Comparison of ENCODE assay signal across 1 cellular context in genomic region chr7:76392531-76393115, GRCh38.
TF ChIP-seq lines count a peak whose summit lies in the region.

No MANE protein-coding gene starts in this region.

TF ChIP-seq in K562, 482 proteins besides CTCF, POLR2A, EP300 and RAD21 (continues in another document):
- TF ChIP-seq NBN (IDR thresholded peaks at IDR 0.05; ENCODE audit: low read depth), result no peak
- no peak for TF ChIP-seq SIX5 (IDR thresholded peaks at IDR 0.05; ENCODE audit: borderline replicate concordance in 1 of 2, insufficient read depth in 1 of 2, low read depth in 1 of 2, low read length in 2 of 2)
- TF ChIP-seq HMG20A (CRISPR knock-in tag; conservative IDR thresholded peaks at IDR 0.05), result no peak
- TF ChIP-seq DMBX1 (CRISPR knock-in tag; IDR thresholded peaks at IDR 0.05; ENCODE audit: borderline replicate concordance), result 0 out of 2 replicates have a peak, but pooled peaks have one; percentile 9
- no peak for TF ChIP-seq FIP1L1 (IDR thresholded peaks at IDR 0.05; ENCODE audit: low read depth, low read length, poor library complexity, severe bottlenecking)
- no peak for TF ChIP-seq DEAF1 (CRISPR knock-in tag; IDR thresholded peaks at IDR 0.05)
- TF ChIP-seq ZBTB9 (CRISPR knock-in tag; IDR thresholded peaks at IDR 0.05), result 0 out of 2 replicates have a peak, but pooled peaks have one; percentile 27
- TF ChIP-seq ZNF655 (CRISPR knock-in tag; IDR thresholded peaks at IDR 0.05), result no peak
- no peak for TF ChIP-seq ZBED1 (IDR thresholded peaks at IDR 0.05)
- no peak for TF ChIP-seq ZNF239 (CRISPR knock-in tag; IDR thresholded peaks at IDR 0.05)
- no peak for TF ChIP-seq MITF (IDR thresholded peaks at IDR 0.05)
- no peak for TF ChIP-seq PHF21A (IDR thresholded peaks at IDR 0.05; ENCODE audit: borderline replicate concordance, low read depth)
- no peak for TF ChIP-seq RB1 (IDR thresholded peaks at IDR 0.05; ENCODE audit: low read depth)
- TF ChIP-seq HMG20B (CRISPR knock-in tag; IDR thresholded peaks at IDR 0.05), result no peak
- TF ChIP-seq SNIP1 (IDR thresholded peaks at IDR 0.05; ENCODE audit: low read depth), result no peak
- no peak for TF ChIP-seq FOXK1 (CRISPR knock-in tag; IDR thresholded peaks at IDR 0.05; ENCODE audit: borderline replicate concordance)
- no peak for TF ChIP-seq NR1H2 (CRISPR knock-in tag; IDR thresholded peaks at IDR 0.05)
- TF ChIP-seq BCOR (IDR thresholded peaks at IDR 0.05), result no peak
- no peak for TF ChIP-seq ZFP1 (CRISPR knock-in tag; IDR thresholded peaks at IDR 0.05)
- no peak for TF ChIP-seq MEF2D (tag; conservative IDR thresholded peaks at IDR 0.05; ENCODE audit: low read depth)
- TF ChIP-seq TRIM24 (IDR thresholded peaks at IDR 0.05), result no peak
- no peak for TF ChIP-seq NFIC (IDR thresholded peaks at IDR 0.05)
- 0 out of 2 replicates have a peak, but pooled peaks have one; percentile 16 for TF ChIP-seq ARID1B (IDR thresholded peaks at IDR 0.05)
- no peak; the same call in 1 of the 2 replicates for TF ChIP-seq ZNF395 (CRISPR knock-in tag; IDR thresholded peaks at IDR 0.05)
- no peak for TF ChIP-seq ZNF121 (CRISPR knock-in tag; conservative IDR thresholded peaks at IDR 0.05)
- no peak for TF ChIP-seq KAT8 (IDR thresholded peaks at IDR 0.05; ENCODE audit: low read depth)
- TF ChIP-seq PTRF (tag; IDR thresholded peaks at IDR 0.05), result no peak; the same call in 1 of the 2 replicates
- no peak for TF ChIP-seq STAT6 (CRISPR knock-in tag; IDR thresholded peaks at IDR 0.05)
- no peak for TF ChIP-seq ARID3B (CRISPR knock-in tag; IDR thresholded peaks at IDR 0.05; ENCODE audit: borderline replicate concordance)
- no peak for TF ChIP-seq EZH2 (IDR thresholded peaks at IDR 0.05; ENCODE audit: borderline replicate concordance, low read depth, low read length)
- no peak for TF ChIP-seq ZBTB26 (CRISPR knock-in tag; IDR thresholded peaks at IDR 0.05)
- no peak for TF ChIP-seq DDX20 (tag; IDR thresholded peaks at IDR 0.05; ENCODE audit: low read depth)
- no peak for TF ChIP-seq ELF1 (tag; IDR thresholded peaks at IDR 0.05)
- TF ChIP-seq MYNN (IDR thresholded peaks at IDR 0.05), result no peak
- no peak for TF ChIP-seq MYNN (CRISPR knock-in tag; IDR thresholded peaks at IDR 0.05)
- no peak for TF ChIP-seq HIVEP1 (CRISPR knock-in tag; IDR thresholded peaks at IDR 0.05)
- TF ChIP-seq NFRKB (IDR thresholded peaks at IDR 0.05; ENCODE audit: low read depth), result peak; percentile 39; the same call in 1 of the 2 replicates
- TF ChIP-seq SMAD1 (IDR thresholded peaks at IDR 0.05; ENCODE audit: low read depth, low read length, partially characterized antibody), result no peak
- TF ChIP-seq PPARD (CRISPR knock-in tag; IDR thresholded peaks at IDR 0.05), result 0 out of 2 replicates have a peak, but pooled peaks have one; percentile 16
- TF ChIP-seq ZNF668 (CRISPR knock-in tag; IDR thresholded peaks at IDR 0.05), result 0 out of 2 replicates have a peak, but pooled peaks have one; percentile 56
- TF ChIP-seq ARNT (IDR thresholded peaks at IDR 0.05), result no peak
- TF ChIP-seq TCF7 (IDR thresholded peaks at IDR 0.05; ENCODE audit: borderline replicate concordance), result no peak
- peak; percentile 49; the same call in 1 of the 2 replicates for TF ChIP-seq NFATC3 (IDR thresholded peaks at IDR 0.05)
- TF ChIP-seq SRSF3 (IDR thresholded peaks at IDR 0.05; ENCODE audit: insufficient read depth, low read length), result no peak
- TF ChIP-seq MLLT1 (IDR thresholded peaks at IDR 0.05), result no peak
- TF ChIP-seq LEF1 (IDR thresholded peaks at IDR 0.05), result peak; percentile 22; the same call in 1 of the 2 replicates
- no peak for TF ChIP-seq POU5F1 (IDR thresholded peaks at IDR 0.05; ENCODE audit: borderline replicate concordance, low read depth, low read length, partially characterized antibody)
- no peak for TF ChIP-seq ILK (tag; IDR thresholded peaks at IDR 0.05; ENCODE audit: borderline replicate concordance, low read depth)
- TF ChIP-seq JUNB (CRISPR knock-in tag; conservative IDR thresholded peaks at IDR 0.05), result no peak
- peak; percentile 92; the same call in 1 of the 2 replicates for TF ChIP-seq KLF6 (CRISPR knock-in tag; IDR thresholded peaks at IDR 0.05; ENCODE audit: borderline replicate concordance)
- TF ChIP-seq FOS (IDR thresholded peaks at IDR 0.05; ENCODE audit: extremely low read depth, insufficient read length), result no peak
- TF ChIP-seq BCLAF1 (IDR thresholded peaks at IDR 0.05; ENCODE audit: borderline replicate concordance in 1 of 2, control insufficient read depth in 1 of 2, low read depth in 2 of 2, low read length in 1 of 2), result no peak
- peak; percentile 26; the same call in 1 of the 2 replicates for TF ChIP-seq NCOA1 (IDR thresholded peaks at IDR 0.05; ENCODE audit: low read depth)
- TF ChIP-seq SRSF1 (IDR thresholded peaks at IDR 0.05; ENCODE audit: low read depth, low read length), result no peak
- TF ChIP-seq KLF16 (IDR thresholded peaks at IDR 0.05), result no peak
